Comparison of ENCODE assay signal across 1 cellular context in genomic region chr4:99457676-99458075, GRCh38.
TF ChIP-seq lines count a peak whose summit lies in the region.

No MANE protein-coding gene starts in this region.

TF ChIP-seq in GM23338, 12 proteins besides CTCF, POLR2A, EP300 and RAD21 (continued from another document):
- no peak for TF ChIP-seq ZNF462 (CRISPR knock-in tag; IDR thresholded peaks at IDR 0.05)
- TF ChIP-seq ZNF331 (CRISPR knock-in tag; IDR thresholded peaks at IDR 0.05; ENCODE audit: low read depth) = no peak
- TF ChIP-seq EZH2 (IDR thresholded peaks at IDR 0.05; ENCODE audit: low read depth, unreplicated experiment) = no peak
- no peak for TF ChIP-seq ETS1 (IDR thresholded peaks at IDR 0.05)
- TF ChIP-seq NANOG (IDR thresholded peaks at IDR 0.05; ENCODE audit: borderline replicate concordance) = no peak
- no peak for TF ChIP-seq POLR2AphosphoS5 (IDR thresholded peaks at IDR 0.05; ENCODE audit: low read depth)
- TF ChIP-seq EZH2phosphoT487 (IDR thresholded peaks at IDR 0.05; ENCODE audit: unreplicated experiment) = no peak
TF ChIP-seq in GM23338: peak in this region for 0.
